9 cellular contexts compared by ENCODE assay signal in the genomic region with DNA sequence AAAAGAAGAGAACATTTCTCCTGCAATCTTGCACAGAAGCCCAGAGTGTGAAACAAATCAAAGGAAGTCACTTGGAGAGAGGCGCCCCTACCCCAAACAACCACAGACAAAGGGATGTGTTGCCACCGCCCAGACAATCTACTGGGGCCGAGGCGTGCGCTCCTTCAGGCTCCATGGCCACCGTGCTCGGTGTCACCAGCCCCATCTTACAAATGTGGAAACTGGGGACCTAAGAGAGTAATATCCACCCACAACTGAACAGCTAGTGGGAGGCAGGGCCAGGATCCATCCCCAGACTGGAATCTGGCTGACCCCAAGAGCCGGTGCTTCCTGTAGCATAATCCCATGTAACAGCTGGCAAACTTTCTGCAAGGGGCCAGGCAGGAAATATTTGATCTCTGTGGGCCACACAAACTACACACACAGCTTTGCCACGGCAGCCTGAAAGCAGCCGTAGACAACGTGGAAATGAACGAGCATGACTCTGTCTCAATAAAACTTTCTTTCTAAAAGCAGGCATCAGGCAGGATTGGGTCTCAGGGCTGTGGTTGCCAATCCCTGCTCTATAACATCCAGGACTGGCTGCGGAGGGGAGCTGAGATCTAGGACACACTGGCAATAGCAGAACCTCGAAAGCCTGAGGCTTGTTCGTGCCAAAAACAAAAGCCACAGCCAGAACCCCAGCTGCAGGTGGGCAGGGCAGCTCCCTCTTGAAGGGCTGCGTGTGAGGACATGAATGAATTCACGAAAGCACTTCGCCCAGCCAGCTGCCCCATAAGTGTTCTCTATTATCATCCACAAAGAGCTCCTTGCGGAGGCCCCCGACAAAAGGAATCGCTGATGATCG. TPM values are rescaled to one million over a fixed set of nuclear protein-coding genes. Genes with fewer than 3 reads are reported as not detected.
DNase-seq lines count a peak whose midpoint lies in the region; ATAC-seq and TF ChIP-seq lines count a peak whose summit lies in the region.
"Had no signal": no experiment of that assay in that cellular context is flagged by ENCODE, and none has a peak within 500 bp of the region (broad histone marks: within the 10 kb centered on the region; RNA-seq: fewer than 3 reads in every experiment).

No MANE protein-coding gene starts in this region.

- no TSS peak for BruUV-seq in PC-3 (replicated peaks; lab: Mats Ljungman, UMichigan)

- H3K79me2 ChIP-seq in smooth muscle cell (ENCODE audit: low read depth) (no peaks in the 10 kb centered on the region), PC-3 (ENCODE audit: low read length) (no peaks in the 10 kb centered on the region)

- H3K9me3 ChIP-seq in smooth muscle cell (replicated peaks; ENCODE audit: low read depth) (no peaks in the 10 kb centered on the region), PC-3 (ENCODE audit: low read length) (no peaks in the 10 kb centered on the region)

- no peaks in the 10 kb centered on the region for H3K36me3 ChIP-seq in smooth muscle cell (ENCODE audit: low read depth)
- peaks cover 14% of the 10 kb centered on the region; the same call in 1 of the 2 replicates for H3K36me3 ChIP-seq in PC-3 (ENCODE audit: low read depth, low read length)

- H3K9ac ChIP-seq in smooth muscle cell (ENCODE audit: low read depth) (no peak overlapping the region), PC-3 (ENCODE audit: low read length) (no peak overlapping the region)

- 39% methylated on average over 22 of the region's 22 CpGs for WGBS in smooth muscle cell (ENCODE audit: low lambda C conversion rate)

- peak; percentile 61 to 79 for DNase-seq in NCI-H2081 (lab: John Stamatoyannopoulos, UW)
- DNase-seq in NCI-H2081 treated with DMSO at 0.1 percent for 48 hours (lab: John Stamatoyannopoulos, UW), result no peak
- DNase-seq in NCI-H510A (lab: John Stamatoyannopoulos, UW), result peak; percentile 89
- DNase-seq in epithelial cell of esophagus (ENCODE audit: low read depth), result peak; percentile 74
- no peak for DNase-seq in smooth muscle cell (lab: John Stamatoyannopoulos, UW; ENCODE audit: unreplicated experiment)
- DNase-seq in PC-3, result no peak
- no peak for DNase-seq in putamen (ENCODE audit: low spot score)
- DNase-seq: activated CD4-positive, CD25-positive, alpha-beta regulatory T cell treated with anti-CD3 and anti-CD28 coated beads, Interleukin-2, amount 50 U/mL, for 72 hours had no signal

- H3K4me2 ChIP-seq in smooth muscle cell (peak overlapping the region; percentile 82), PC-3 (ENCODE audit: low read length) (no peak overlapping the region)

- POLR2A ChIA-PET in PC-3 (lab: Charles Lee; ENCODE audit: unreplicated experiment), result no interaction called here

- H3F3A ChIP-seq in smooth muscle cell (ENCODE audit: low read depth), result no peaks in the 10 kb centered on the region
- no peaks in the 10 kb centered on the region for H3F3A ChIP-seq in PC-3 (ENCODE audit: low read length, unreplicated experiment)

- H3K27me3 ChIP-seq in smooth muscle cell (ENCODE audit: low read depth) (no peaks in the 10 kb centered on the region), PC-3 (ENCODE audit: low read length) (no peaks in the 10 kb centered on the region)

- H2AFZ ChIP-seq in smooth muscle cell (ENCODE audit: low read depth) (peak overlapping the region; percentile 81), PC-3 (ENCODE audit: low read length) (no peak overlapping the region)

- CTCF ChIA-PET in PC-3 (lab: Charles Lee), result no interaction called here

- intact Hi-C loops in PC-3 (cut with micrococcal nuclease), result no loop called here

- no peak overlapping the region for H3K4me3 ChIP-seq in epithelial cell of esophagus (ENCODE audit: low read length)
- no peak overlapping the region for H3K4me3 ChIP-seq in smooth muscle cell
- no peak overlapping the region for H3K4me3 ChIP-seq in PC-3 (ENCODE audit: low read length)

- TF ChIP-seq CTCF in epithelial cell of esophagus (IDR thresholded peaks at IDR 0.05; ENCODE audit: insufficient read depth, low read depth, low read length, missing control alignments) (no peak), smooth muscle cell (IDR thresholded peaks at IDR 0.05; ENCODE audit: borderline replicate concordance, insufficient read depth, poor library complexity, severe bottlenecking) (no peak), PC-3 (conservative IDR thresholded peaks at IDR 0.05; ENCODE audit: low read depth, low read length) (no peak)

- no peaks in the 10 kb centered on the region for H4K20me1 ChIP-seq in smooth muscle cell (ENCODE audit: low read depth)
- no peaks in the 10 kb centered on the region for H4K20me1 ChIP-seq in PC-3 (ENCODE audit: low read length)

- H3K27ac ChIP-seq in smooth muscle cell (ENCODE audit: low read depth) (no peak overlapping the region), PC-3 (ENCODE audit: low read length) (no peak overlapping the region)

- ATAC-seq in PC-3, result no peak
- ATAC-seq in GM21717 (IDR thresholded peaks at IDR 0.05; ENCODE audit: unreplicated experiment), result no peak

- no peaks in the 10 kb centered on the region for H3K9me2 ChIP-seq in PC-3 (replicated peaks; ENCODE audit: low read length)

- H3K4me1 ChIP-seq in smooth muscle cell (ENCODE audit: low read depth) (peaks cover 12% of the 10 kb centered on the region), PC-3 (ENCODE audit: insufficient read depth, low read length) (peaks cover 10% of the 10 kb centered on the region)

RNA-seq across cellular contexts. Expression of a gene that starts 26.6 kb away (rescaled TPM):
- total RNA-seq in smooth muscle cell (5.3 and 6.7 TPM in 2 replicates), PC-3 (2014; rRNA removed) (24.8 and 28.7 TPM in 2 replicates)
- polyA plus RNA-seq in smooth muscle cell, result 6.8 and 10.4 TPM in 2 replicates

RNA-seq across cellular contexts. Expression of a gene that starts 35.5 kb away (rescaled TPM):
- total RNA-seq in smooth muscle cell, result 0.31 and 1.8 TPM in 2 replicates
- 1.7 and 5.2 TPM in 2 replicates for polyA plus RNA-seq in smooth muscle cell
- 64.6 and 71.0 TPM in 2 replicates for total RNA-seq in PC-3 (2014; rRNA removed)

Comparison
In these comparisons a context has a peak if more than half of its experiments do, and no peak if none do; other contexts are left out.
1. DNase-seq: peak in NCI-H2081 (2 of 2), NCI-H510A (single experiment) and epithelial cell of esophagus (single experiment); none in NCI-H2081 treated with DMSO at 0.1 percent for 48 hours (single experiment), smooth muscle cell (single experiment), PC-3 (single experiment) and putamen (single experiment).
2. RNA of a gene that starts 35.5 kb away (total RNA-seq): 64.6 to 71.0 TPM in PC-3; 0.31 to 1.8 TPM in smooth muscle cell; every median in the first group is over 10 times any median in the second.